Comparison of ENCODE assay signal across 15 cellular contexts in genomic region chr11:46300270-46300669, GRCh38. TPM values are rescaled to one million over a fixed set of nuclear protein-coding genes. Genes with fewer than 3 reads are reported as not detected.
DNase-seq lines count a peak whose midpoint lies in the region; ATAC-seq and TF ChIP-seq lines count a peak whose summit lies in the region.
"Had no signal": no experiment of that assay in that cellular context is flagged by ENCODE, and none has a peak within 500 bp of the region (broad histone marks: within the 10 kb centered on the region; RNA-seq: fewer than 3 reads in every experiment).

No MANE protein-coding gene starts in this region.

- H3K36me3 ChIP-seq in PC-3 (ENCODE audit: low read depth, low read length) = no peaks in the 10 kb centered on the region
- peaks cover 9% of the 10 kb centered on the region for H3K36me3 ChIP-seq in endodermal cell (ENCODE audit: control insufficient read depth, insufficient read depth, low read length)
- peaks cover 0 to 5% of the 10 kb centered on the region in 2 donors for H3K36me3 ChIP-seq in vagina

- no peak for ATAC-seq in PC-3
- ATAC-seq: Panc1 had no signal

- peak; percentile 50 for DNase-seq in stimulated activated CD4-positive, alpha-beta T cell treated with anti-CD3 and anti-CD28 coated beads, Interleukin-1b, Interleukin-23, amount 100 ng/mL, for 48 hours
- DNase-seq in stimulated activated CD4-positive, alpha-beta T cell treated with anti-CD3 and anti-CD28 coated beads, Interleukin-4, amount 100 ng/mL, for 24 hours = no peak
- DNase-seq in PC-3 = no peak
- DNase-seq in endodermal cell = peak; percentile 43
- DNase-seq in vagina (ENCODE audit: extremely low spot score in 2 of 2) = no peak
- DNase-seq in NCI-H1930 (lab: John Stamatoyannopoulos, UW) = no peak
- DNase-seq in nephron progenitor cell = no peak
- DNase-seq in NCI-H2171 (lab: John Stamatoyannopoulos, UW) = no peak
- DNase-seq: C1 segment of cervical spinal cord, KG1, NCI-H1092 treated with DMSO at 0.1 percent for 48 hours, NCI-H187 treated with DMSO at 0.1 percent for 48 hours, NCI-H524 treated with DMSO at 0.1 percent for 48 hours, SIG-M5 had no signal

- H3K9me2 ChIP-seq in PC-3 (replicated peaks; ENCODE audit: low read length) = no peaks in the 10 kb centered on the region

- no peak overlapping the region for H3K27ac Mint-ChIP-seq in endodermal cell
- H3K27ac Mint-ChIP-seq in nephron progenitor cell = no peak overlapping the region

- CTCF ChIA-PET in PC-3 (lab: Charles Lee) = no interaction called here

- H3K9me3 Mint-ChIP-seq in endodermal cell = no peaks in the 10 kb centered on the region
- no peaks in the 10 kb centered on the region for H3K9me3 Mint-ChIP-seq in nephron progenitor cell

- no peaks in the 10 kb centered on the region for H3K27me3 Mint-ChIP-seq in endodermal cell (ENCODE audit: insufficient read depth)
- peaks cover 7% of the 10 kb centered on the region for H3K27me3 Mint-ChIP-seq in nephron progenitor cell (ENCODE audit: low read depth, poor library complexity)

- H3K4me3 ChIP-seq in PC-3 (ENCODE audit: low read length) (no peak overlapping the region), endodermal cell (ENCODE audit: low read length) (no peak overlapping the region), vagina (no peak overlapping the region)

- no TSS peak for BruUV-seq in PC-3 (replicated peaks; lab: Mats Ljungman, UMichigan)

- H3K9me3 ChIP-seq in PC-3 (ENCODE audit: low read length) (no peaks in the 10 kb centered on the region), endodermal cell (ENCODE audit: control insufficient read depth, low read length) (no peaks in the 10 kb centered on the region), vagina (no peaks in the 10 kb centered on the region)

- H3F3A ChIP-seq in PC-3 (ENCODE audit: low read length, unreplicated experiment) = peaks cover 6% of the 10 kb centered on the region

- TF ChIP-seq POLR2A in vagina (IDR thresholded peaks at IDR 0.05) = no peak

- intact Hi-C loops in PC-3 (cut with micrococcal nuclease) (no loop called here), vagina (cut with DNase I) (no loop called here)

- H3K27ac ChIP-seq in PC-3 (ENCODE audit: low read length) = peak overlapping the region; percentile 83
- no peak overlapping the region for H3K27ac ChIP-seq in endodermal cell (ENCODE audit: low read depth, low read length)
- peak overlapping the region; percentile 89 for H3K27ac ChIP-seq in vagina

- TF ChIP-seq CTCF in PC-3 (conservative IDR thresholded peaks at IDR 0.05; ENCODE audit: low read depth, low read length) (no peak), endodermal cell (conservative IDR thresholded peaks at IDR 0.05) (no peak), vagina (IDR thresholded peaks at IDR 0.05) (no peak), nephron progenitor cell (IDR thresholded peaks at IDR 0.05) (no peak)

- H3K4me3 Mint-ChIP-seq in endodermal cell (no peak overlapping the region), nephron progenitor cell (no peak overlapping the region)

- WGBS in endodermal cell (ENCODE audit: insufficient coverage in 1 of 2, insufficient read length in 1 of 2), 2 experiments = 93 to 98% methylated on average over 7 of the region's 7 CpGs

- H3K9ac ChIP-seq in PC-3 (ENCODE audit: low read length) (no peak overlapping the region), endodermal cell (ENCODE audit: extremely low read depth, low read length, poor library complexity, severe bottlenecking) (no peak overlapping the region)

- no peak overlapping the region for H2AFZ ChIP-seq in PC-3 (ENCODE audit: low read length)

- no peaks in the 10 kb centered on the region for H4K20me1 ChIP-seq in PC-3 (ENCODE audit: low read length)

- no peaks in the 10 kb centered on the region for H3K79me2 ChIP-seq in PC-3 (ENCODE audit: low read length)

- peaks cover 11% of the 10 kb centered on the region for H3K4me1 Mint-ChIP-seq in endodermal cell
- peaks cover 14% of the 10 kb centered on the region for H3K4me1 Mint-ChIP-seq in nephron progenitor cell

- H3K27me3 ChIP-seq in PC-3 (ENCODE audit: low read length) = no peaks in the 10 kb centered on the region
- H3K27me3 ChIP-seq in endodermal cell (ENCODE audit: control insufficient read depth, insufficient read depth, low read length, poor library complexity, severe bottlenecking) = no peaks in the 10 kb centered on the region
- H3K27me3 ChIP-seq in vagina = no peaks in the 10 kb centered on the region

- peaks cover 30% of the 10 kb centered on the region for H3K4me1 ChIP-seq in PC-3 (ENCODE audit: insufficient read depth, low read length)
- H3K4me1 ChIP-seq in endodermal cell (ENCODE audit: control insufficient read depth, insufficient read depth, low read length) = peaks cover 17% of the 10 kb centered on the region
- peaks cover 33% of the 10 kb centered on the region for H3K4me1 ChIP-seq in vagina

- 0 out of 2 replicates have a peak overlapping the region, but pooled peaks have one; percentile 78 for H3K4me2 ChIP-seq in PC-3 (ENCODE audit: low read length)

- POLR2A ChIA-PET in PC-3 (lab: Charles Lee; ENCODE audit: unreplicated experiment) = no interaction called here

- H3K36me3 Mint-ChIP-seq in endodermal cell (ENCODE audit: low read depth) (peaks cover 10% of the 10 kb centered on the region), nephron progenitor cell (ENCODE audit: low read depth) (peaks cover 4% of the 10 kb centered on the region)

RNA-seq across cellular contexts. Expression of gene CREB3L1, which starts 22.8 kb away (rescaled TPM):
- total RNA-seq in PC-3 (2014; rRNA removed) = 1.1 and 1.4 TPM in 2 replicates
- total RNA-seq in endodermal cell = 1 to 10 TPM; 8.8 to 9.9 TPM
- 6.6 TPM for polyA plus RNA-seq in endodermal cell (2013, experiment 1 of 2)
- polyA plus RNA-seq in endodermal cell (2013, experiment 2 of 2) = 7.5 TPM
- 11.8 TPM for total RNA-seq in vagina

RNA-seq across cellular contexts. Expression of gene DGKZ, which starts 47.0 kb away (rescaled TPM):
- total RNA-seq in PC-3 (2014; rRNA removed) = 70.2 and 91.0 TPM in 2 replicates
- 10 to 100 TPM; 49.6 to 57.3 TPM for total RNA-seq in endodermal cell
- 40.7 TPM for polyA plus RNA-seq in endodermal cell (2013, experiment 1 of 2)
- polyA plus RNA-seq in endodermal cell (2013, experiment 2 of 2) = 38.7 TPM
- total RNA-seq in vagina = 78.8 TPM

Comparison
In these comparisons a context has a peak if more than half of its experiments do, and no peak if none do; other contexts are left out.
1. DNase-seq: peak in stimulated activated CD4-positive, alpha-beta T cell treated with anti-CD3 and anti-CD28 coated beads, Interleukin-1b, Interleukin-23, amount 100 ng/mL, for 48 hours (single experiment) and endodermal cell (single experiment); none in stimulated activated CD4-positive, alpha-beta T cell treated with anti-CD3 and anti-CD28 coated beads, Interleukin-4, amount 100 ng/mL, for 24 hours (single experiment), PC-3 (single experiment), vagina (0 of 2), NCI-H1930 (0 of 2), nephron progenitor cell (single experiment) and NCI-H2171 (single experiment).